26 cellular contexts compared by ENCODE assay signal in the genomic region with DNA sequence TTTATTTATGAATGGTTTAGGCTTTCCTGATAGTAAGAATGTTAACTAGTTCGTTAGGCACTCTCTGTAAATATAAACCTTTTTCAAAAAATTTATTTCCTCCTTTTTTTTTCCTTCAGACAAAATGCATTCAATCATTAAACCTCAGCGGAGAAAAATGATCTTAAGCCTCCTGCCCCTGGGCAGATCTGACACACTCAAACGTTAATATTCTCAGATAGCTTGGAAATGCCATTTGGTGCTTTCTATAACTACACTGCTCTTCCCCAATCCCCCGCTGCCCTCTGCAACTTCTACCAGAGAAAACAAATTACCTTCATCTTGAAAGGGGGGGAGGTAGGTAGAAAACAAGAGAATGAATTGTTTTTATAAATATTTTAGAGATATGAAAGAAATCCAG.
DNase-seq lines count a peak whose midpoint lies in the region; TF ChIP-seq lines count a peak whose summit lies in the region.
"Had no signal": no experiment of that assay in that cellular context is flagged by ENCODE, and none has a peak within 500 bp of the region (broad histone marks: within the 10 kb centered on the region; RNA-seq: fewer than 3 reads in every experiment).

No MANE protein-coding gene starts in this region.

- peak overlapping the region; percentile 52 for H3K4me3 ChIP-seq in LNCaP clone FGC (ENCODE audit: low read depth, low read length)
- H3K4me3 ChIP-seq in fibroblast of lung (replicated peaks in 1 of 4; ENCODE audit: control extremely low read depth in 1 of 4, insufficient read depth in 1 of 4, low read depth in 3 of 4, low read length in 4 of 4) = peak overlapping the region in 3 of 4 experiments; percentile 3 to 47 (median 30)
- peak overlapping the region; percentile 42 for H3K4me3 ChIP-seq in smooth muscle cell
- no peak overlapping the region for H3K4me3 ChIP-seq in lower leg skin (ENCODE audit: low read depth, poor library complexity, severe bottlenecking)
- H3K4me3 ChIP-seq: left ventricle myocardium inferior, stomach, thyroid gland had no signal

- H3K27me3 ChIP-seq in fibroblast of lung (ENCODE audit: control insufficient read depth, insufficient read depth, low read length) (no peaks in the 10 kb centered on the region), smooth muscle cell (ENCODE audit: low read depth) (no peaks in the 10 kb centered on the region)
- H3K27me3 ChIP-seq: thyroid gland had no signal

- no peaks in the 10 kb centered on the region for H3K4me1 ChIP-seq in fibroblast of lung (ENCODE audit: control insufficient read depth, extremely low read depth, insufficient read depth, low read length)
- H3K4me1 ChIP-seq in smooth muscle cell (ENCODE audit: low read depth) = peaks cover 29% of the 10 kb centered on the region

- no peak for DNase-seq in LNCaP clone FGC (ENCODE audit: low read depth)
- DNase-seq in fibroblast of lung (ENCODE audit: low read depth in 2 of 2) = no peak
- no peak for DNase-seq in smooth muscle cell (lab: John Stamatoyannopoulos, UW; ENCODE audit: unreplicated experiment)
- no peak for DNase-seq in lower leg skin (ENCODE audit: low spot score in 2 of 2)
- DNase-seq in Ammon's horn (ENCODE audit: low spot score) = no peak
- DNase-seq in GM19240 (ENCODE audit: insufficient read length, low spot score) = no peak
- DNase-seq: activated B cell treated with CpG ODN at 0.5 μM for 24 hours; activated CD4-positive, alpha-beta T cell treated with anti-CD3 and anti-CD28 coated beads, Interleukin-2, amount 50 U/mL, for 1 hour; activated gamma-delta T cell treated with Interleukin-2 at 50 U/mL for 16 hours; activated T-cell treated with anti-CD3 and anti-CD28 coated beads, Interleukin-2, amount 50 U/mL, for 4 hours; CD4-positive, alpha-beta memory T cell; cerebellar nuclear complex; IMR-90; islet precursor cell; left ventricle myocardium inferior; natural killer cell; NCI-H1436; NK-92 treated with Interleukin-12 subunit alpha and Interleukin-12 subunit beta, amount 100 ng/mL, for 24 hours; SHP77 treated with DMSO at 0.1 percent for 48 hours; small intestine; stimulated activated CD4-positive, alpha-beta T cell treated with anti-CD3 and anti-CD28 coated beads, Interleukin-1b, Interleukin-23, amount 100 ng/mL, for 48 hours; stimulated activated CD8-positive, alpha-beta memory T cell treated with anti-CD3 and anti-CD28 coated beads, Interleukin-4, amount 100 ng/mL, for 48 hours; stomach; SW 1271; thyroid gland had no signal

- TF ChIP-seq POLR2A in lower leg skin (IDR thresholded peaks at IDR 0.05) = no peak

- peaks cover 4% of the 10 kb centered on the region for H3F3A ChIP-seq in smooth muscle cell (ENCODE audit: low read depth)

- H3K36me3 ChIP-seq in fibroblast of lung (ENCODE audit: control insufficient read depth, insufficient read depth, low read length) (no peaks in the 10 kb centered on the region), smooth muscle cell (ENCODE audit: low read depth) (no peaks in the 10 kb centered on the region)
- H3K36me3 ChIP-seq: left ventricle myocardium inferior, stomach, thyroid gland had no signal

- H3K9me3 ChIP-seq in fibroblast of lung (ENCODE audit: control insufficient read depth, insufficient read depth, low read depth, low read length) (no peaks in the 10 kb centered on the region), smooth muscle cell (replicated peaks; ENCODE audit: low read depth) (no peaks in the 10 kb centered on the region)
- H3K9me3 ChIP-seq: left ventricle myocardium inferior, stomach, thyroid gland had no signal

- peak overlapping the region; percentile 13 for H3K9ac ChIP-seq in fibroblast of lung (ENCODE audit: insufficient read depth, low read length)
- H3K9ac ChIP-seq in smooth muscle cell (ENCODE audit: low read depth) = no peak overlapping the region

- 42% methylated on average over 4 of the region's 4 CpGs for WGBS in smooth muscle cell (ENCODE audit: low lambda C conversion rate)
- WGBS in lower leg skin, 2 donors = 42% methylated on average over 4 of the region's 4 CpGs

- H3K27ac ChIP-seq in C4-2B (peak overlapping the region; percentile 60; the same call in 1 of the 2 replicates), fibroblast of lung (ENCODE audit: insufficient read depth, low read length) (peak overlapping the region; percentile 71), smooth muscle cell (ENCODE audit: low read depth) (peak overlapping the region; percentile 21)
- H3K27ac ChIP-seq: left ventricle myocardium inferior, stomach had no signal

- intact Hi-C loops in lower leg skin (cut with DNase I; ENCODE audit: low total_unique reads) = loop anchor here (5.0 kb wide), 1 partner anchor 1089 kb away; no protein-coding TSS in a partner anchor

- H3K4me2 ChIP-seq in fibroblast of lung (ENCODE audit: extremely low read depth, insufficient read depth, low read length) (peak overlapping the region; percentile 84), smooth muscle cell (peak overlapping the region; percentile 83)

- TF ChIP-seq CTCF in C4-2B (conservative IDR thresholded peaks at IDR 0.05) = no peak
- no peak for TF ChIP-seq CTCF in LNCaP clone FGC (IDR thresholded peaks at IDR 0.05; ENCODE audit: control insufficient read depth, extremely low read depth, insufficient read depth)
- no peak for TF ChIP-seq CTCF in fibroblast of lung (conservative IDR thresholded peaks at IDR 0.05 in 1 of 2, IDR thresholded peaks at IDR 0.05 in 1 of 2; ENCODE audit: low read depth in 1 of 2, low read length in 2 of 2)
- no peak for TF ChIP-seq CTCF in smooth muscle cell (IDR thresholded peaks at IDR 0.05; ENCODE audit: borderline replicate concordance, insufficient read depth, poor library complexity, severe bottlenecking)
- no peak for TF ChIP-seq CTCF in lower leg skin (IDR thresholded peaks at IDR 0.05)

- no peak overlapping the region for H2AFZ ChIP-seq in fibroblast of lung (ENCODE audit: low read length)
- peak overlapping the region; percentile 82 for H2AFZ ChIP-seq in smooth muscle cell (ENCODE audit: low read depth)

- H4K20me1 ChIP-seq in fibroblast of lung (ENCODE audit: control insufficient read depth, extremely low read depth, insufficient read depth, low read length) (no peaks in the 10 kb centered on the region), smooth muscle cell (ENCODE audit: low read depth) (no peaks in the 10 kb centered on the region)

- no peaks in the 10 kb centered on the region for H3K79me2 ChIP-seq in fibroblast of lung (ENCODE audit: control insufficient read depth, insufficient read depth, low read length)
- no peaks in the 10 kb centered on the region for H3K79me2 ChIP-seq in smooth muscle cell (ENCODE audit: low read depth)

Comparison
In these comparisons a context has a peak if more than half of its experiments do, and no peak if none do; other contexts are left out.
1. H3K27ac ChIP-seq: peak in every context shown above with its lines; median percentile 71 in fibroblast of lung; 60 in C4-2B; 21 in smooth muscle cell.